Comparison of ENCODE assay signal across 1 cellular context in the genomic region with DNA sequence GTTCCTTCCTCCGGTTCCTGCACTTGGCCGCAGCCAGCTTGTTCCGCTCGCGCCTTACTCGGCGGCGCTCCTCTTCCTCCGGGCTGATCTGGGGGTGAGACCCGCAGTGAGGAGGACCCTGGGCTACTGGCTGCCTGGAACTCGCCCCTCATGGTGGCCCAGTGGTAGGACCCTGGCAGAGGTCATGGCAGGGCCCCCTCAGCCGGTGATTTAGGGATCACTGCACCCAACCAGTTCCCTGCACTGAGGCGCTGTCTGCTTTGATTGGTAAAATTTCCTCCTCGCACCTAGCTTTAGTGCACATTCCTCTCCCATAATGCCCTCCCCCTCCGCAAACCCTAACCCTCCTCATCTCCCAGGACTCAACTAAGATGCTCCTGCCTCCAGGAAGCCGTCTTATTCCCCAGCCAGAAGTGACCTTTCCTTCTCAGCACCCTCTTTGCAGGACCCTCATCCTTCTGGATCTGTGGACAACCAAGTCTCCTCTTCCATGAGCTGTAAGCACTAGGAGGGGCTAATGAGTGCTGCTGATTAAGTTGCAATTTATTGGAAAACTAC.
TF ChIP-seq lines count a peak whose summit lies in the region.

No MANE protein-coding gene starts in this region.

TF ChIP-seq in GM12878, 131 proteins besides CTCF, POLR2A, EP300 and RAD21:
- no peak for TF ChIP-seq CUX1 (IDR thresholded peaks at IDR 0.05; ENCODE audit: insufficient replicate concordance, low read depth, low read length)
- TF ChIP-seq NR2F1 (conservative IDR thresholded peaks at IDR 0.05) = peak; percentile 46; the same call in 1 of the 2 replicates
- 0 out of 2 replicates have a peak, but pooled peaks have one; percentile 50 for TF ChIP-seq TCF3 (IDR thresholded peaks at IDR 0.05; ENCODE audit: borderline replicate concordance, insufficient read depth, low read depth, low read length)
- no peak for TF ChIP-seq ZZZ3 (IDR thresholded peaks at IDR 0.05; ENCODE audit: control insufficient read depth, insufficient read length, low read depth)
- 0 out of 2 replicates have a peak, but pooled peaks have one; percentile 16 for TF ChIP-seq HDGF (IDR thresholded peaks at IDR 0.05)
- TF ChIP-seq BACH1 (IDR thresholded peaks at IDR 0.05; ENCODE audit: borderline replicate concordance) = peak; percentile 44; the same call in 1 of the 2 replicates
- TF ChIP-seq GATAD2B (conservative IDR thresholded peaks at IDR 0.05; ENCODE audit: low read depth) = 0 out of 2 replicates have a peak, but pooled peaks have one; percentile 37
- TF ChIP-seq LARP7 (IDR thresholded peaks at IDR 0.05) = 0 out of 2 replicates have a peak, but pooled peaks have one; percentile 25
- TF ChIP-seq SPI1 (IDR thresholded peaks at IDR 0.05; ENCODE audit: borderline replicate concordance, insufficient read depth, low read depth, low read length) = peak; percentile 60; the same call in 1 of the 2 replicates
- TF ChIP-seq, protein P1, sequence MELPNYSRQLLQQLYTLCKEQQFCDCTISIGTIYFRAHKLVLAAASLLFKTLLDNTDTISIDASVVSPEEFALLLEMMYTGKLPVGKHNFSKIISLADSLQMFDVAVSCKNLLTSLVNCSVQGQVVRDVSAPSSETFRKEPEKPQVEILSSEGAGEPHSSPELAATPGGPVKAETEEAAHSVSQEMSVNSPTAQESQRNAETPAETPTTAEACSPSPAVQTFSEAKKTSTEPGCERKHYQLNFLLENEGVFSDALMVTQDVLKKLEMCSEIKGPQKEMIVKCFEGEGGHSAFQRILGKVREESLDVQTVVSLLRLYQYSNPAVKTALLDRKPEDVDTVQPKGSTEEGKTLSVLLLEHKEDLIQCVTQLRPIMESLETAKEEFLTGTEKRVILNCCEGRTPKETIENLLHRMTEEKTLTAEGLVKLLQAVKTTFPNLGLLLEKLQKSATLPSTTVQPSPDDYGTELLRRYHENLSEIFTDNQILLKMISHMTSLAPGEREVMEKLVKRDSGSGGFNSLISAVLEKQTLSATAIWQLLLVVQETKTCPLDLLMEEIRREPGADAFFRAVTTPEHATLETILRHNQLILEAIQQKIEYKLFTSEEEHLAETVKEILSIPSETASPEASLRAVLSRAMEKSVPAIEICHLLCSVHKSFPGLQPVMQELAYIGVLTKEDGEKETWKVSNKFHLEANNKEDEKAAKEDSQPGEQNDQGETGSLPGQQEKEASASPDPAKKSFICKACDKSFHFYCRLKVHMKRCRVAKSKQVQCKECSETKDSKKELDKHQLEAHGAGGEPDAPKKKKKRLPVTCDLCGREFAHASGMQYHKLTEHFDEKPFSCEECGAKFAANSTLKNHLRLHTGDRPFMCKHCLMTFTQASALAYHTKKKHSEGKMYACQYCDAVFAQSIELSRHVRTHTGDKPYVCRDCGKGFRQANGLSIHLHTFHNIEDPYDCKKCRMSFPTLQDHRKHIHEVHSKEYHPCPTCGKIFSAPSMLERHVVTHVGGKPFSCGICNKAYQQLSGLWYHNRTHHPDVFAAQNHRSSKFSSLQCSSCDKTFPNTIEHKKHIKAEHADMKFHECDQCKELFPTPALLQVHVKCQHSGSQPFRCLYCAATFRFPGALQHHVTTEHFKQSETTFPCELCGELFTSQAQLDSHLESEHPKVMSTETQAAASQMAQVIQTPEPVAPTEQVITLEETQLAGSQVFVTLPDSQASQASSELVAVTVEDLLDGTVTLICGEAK (IDR thresholded peaks at IDR 0.05; ENCODE audit: borderline replicate concordance) = peak; percentile 79
- no peak for TF ChIP-seq ASH2L (IDR thresholded peaks at IDR 0.05; ENCODE audit: borderline replicate concordance, low read depth)
- peak; percentile 71 for TF ChIP-seq POLR2AphosphoS5 (IDR thresholded peaks at IDR 0.05; ENCODE audit: low read length)
- TF ChIP-seq POU2F2 (IDR thresholded peaks at IDR 0.05; ENCODE audit: borderline replicate concordance, low read depth, low read length) = no peak
- peak; percentile 53 for TF ChIP-seq ZBTB11 (CRISPR knock-in tag; IDR thresholded peaks at IDR 0.05)
- TF ChIP-seq SRF (IDR thresholded peaks at IDR 0.05; ENCODE audit: low read depth in 2 of 2, low read length in 2 of 2) = peak in 1 of 2 experiments; percentile 18; a peak in 1 of 4 replicates
- peak; percentile 66 for TF ChIP-seq IKZF1 (conservative IDR thresholded peaks at IDR 0.05)
- peak; percentile 22; the same call in 1 of the 2 replicates for TF ChIP-seq ATF7 (IDR thresholded peaks at IDR 0.05; ENCODE audit: low read depth)
- peak; percentile 38; the same call in 1 of the 2 replicates for TF ChIP-seq TAF1 (IDR thresholded peaks at IDR 0.05; ENCODE audit: borderline replicate concordance, low read depth, low read length)
- TF ChIP-seq, protein P2, sequence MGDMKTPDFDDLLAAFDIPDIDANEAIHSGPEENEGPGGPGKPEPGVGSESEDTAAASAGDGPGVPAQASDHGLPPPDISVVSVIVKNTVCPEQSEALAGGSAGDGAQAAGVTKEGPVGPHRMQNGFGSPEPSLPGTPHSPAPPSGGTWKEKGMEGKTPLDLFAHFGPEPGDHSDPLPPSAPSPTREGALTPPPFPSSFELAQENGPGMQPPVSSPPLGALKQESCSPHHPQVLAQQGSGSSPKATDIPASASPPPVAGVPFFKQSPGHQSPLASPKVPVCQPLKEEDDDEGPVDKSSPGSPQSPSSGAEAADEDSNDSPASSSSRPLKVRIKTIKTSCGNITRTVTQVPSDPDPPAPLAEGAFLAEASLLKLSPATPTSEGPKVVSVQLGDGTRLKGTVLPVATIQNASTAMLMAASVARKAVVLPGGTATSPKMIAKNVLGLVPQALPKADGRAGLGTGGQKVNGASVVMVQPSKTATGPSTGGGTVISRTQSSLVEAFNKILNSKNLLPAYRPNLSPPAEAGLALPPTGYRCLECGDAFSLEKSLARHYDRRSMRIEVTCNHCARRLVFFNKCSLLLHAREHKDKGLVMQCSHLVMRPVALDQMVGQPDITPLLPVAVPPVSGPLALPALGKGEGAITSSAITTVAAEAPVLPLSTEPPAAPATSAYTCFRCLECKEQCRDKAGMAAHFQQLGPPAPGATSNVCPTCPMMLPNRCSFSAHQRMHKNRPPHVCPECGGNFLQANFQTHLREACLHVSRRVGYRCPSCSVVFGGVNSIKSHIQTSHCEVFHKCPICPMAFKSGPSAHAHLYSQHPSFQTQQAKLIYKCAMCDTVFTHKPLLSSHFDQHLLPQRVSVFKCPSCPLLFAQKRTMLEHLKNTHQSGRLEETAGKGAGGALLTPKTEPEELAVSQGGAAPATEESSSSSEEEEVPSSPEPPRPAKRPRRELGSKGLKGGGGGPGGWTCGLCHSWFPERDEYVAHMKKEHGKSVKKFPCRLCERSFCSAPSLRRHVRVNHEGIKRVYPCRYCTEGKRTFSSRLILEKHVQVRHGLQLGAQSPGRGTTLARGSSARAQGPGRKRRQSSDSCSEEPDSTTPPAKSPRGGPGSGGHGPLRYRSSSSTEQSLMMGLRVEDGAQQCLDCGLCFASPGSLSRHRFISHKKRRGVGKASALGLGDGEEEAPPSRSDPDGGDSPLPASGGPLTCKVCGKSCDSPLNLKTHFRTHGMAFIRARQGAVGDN (IDR thresholded peaks at IDR 0.05) = peak; percentile 47; the same call in 1 of the 2 replicates
- no peak for TF ChIP-seq KLF5 (IDR thresholded peaks at IDR 0.05; ENCODE audit: partially characterized antibody)
TF ChIP-seq in GM12878: peak in this region for 15.
